ENCODE assay signal across 1 cellular context in the genomic region with DNA sequence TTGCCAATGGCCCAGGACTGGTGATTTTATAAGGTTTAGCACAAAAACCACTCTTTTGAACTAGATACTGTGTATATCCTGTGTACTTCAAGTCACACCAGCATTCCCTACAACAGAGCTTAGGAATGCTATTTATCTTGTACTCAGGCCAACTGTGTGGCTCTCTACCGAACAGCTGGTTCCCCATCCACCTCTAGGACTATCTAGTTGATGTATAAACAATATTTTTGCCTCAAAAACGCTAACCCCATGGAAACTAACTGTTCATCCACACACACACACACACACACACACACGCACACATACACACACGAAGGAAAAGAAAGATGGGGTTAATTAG.
TF ChIP-seq lines count a peak whose summit lies in the region.

No MANE protein-coding gene starts in this region.

TF ChIP-seq in IMR-90, 13 proteins besides CTCF, POLR2A, EP300 and RAD21:
- TF ChIP-seq RFX5 (IDR thresholded peaks at IDR 0.05; ENCODE audit: low read depth, low read length) (no peak), MAFK (IDR thresholded peaks at IDR 0.05; ENCODE audit: low read depth, low read length) (no peak), FOS (IDR thresholded peaks at IDR 0.05; ENCODE audit: low read depth, low read length) (no peak), RCOR1 (IDR thresholded peaks at IDR 0.05; ENCODE audit: insufficient replicate concordance, low read length) (no peak), MAZ (IDR thresholded peaks at IDR 0.05; ENCODE audit: borderline replicate concordance, low read depth, low read length) (no peak), BHLHE40 (IDR thresholded peaks at IDR 0.05; ENCODE audit: low read depth, low read length) (no peak), NFE2L2 (IDR thresholded peaks at IDR 0.05; ENCODE audit: low read depth, low read length) (no peak), SMC3 (IDR thresholded peaks at IDR 0.05; ENCODE audit: low read depth, low read length) (no peak), CHD1 (IDR thresholded peaks at IDR 0.05; ENCODE audit: low read depth, low read length) (no peak), MXI1 (IDR thresholded peaks at IDR 0.05; ENCODE audit: borderline replicate concordance, low read depth, low read length) (no peak), CEBPB (IDR thresholded peaks at IDR 0.05; ENCODE audit: low read depth, low read length) (no peak)
- TF ChIP-seq, protein P1, sequence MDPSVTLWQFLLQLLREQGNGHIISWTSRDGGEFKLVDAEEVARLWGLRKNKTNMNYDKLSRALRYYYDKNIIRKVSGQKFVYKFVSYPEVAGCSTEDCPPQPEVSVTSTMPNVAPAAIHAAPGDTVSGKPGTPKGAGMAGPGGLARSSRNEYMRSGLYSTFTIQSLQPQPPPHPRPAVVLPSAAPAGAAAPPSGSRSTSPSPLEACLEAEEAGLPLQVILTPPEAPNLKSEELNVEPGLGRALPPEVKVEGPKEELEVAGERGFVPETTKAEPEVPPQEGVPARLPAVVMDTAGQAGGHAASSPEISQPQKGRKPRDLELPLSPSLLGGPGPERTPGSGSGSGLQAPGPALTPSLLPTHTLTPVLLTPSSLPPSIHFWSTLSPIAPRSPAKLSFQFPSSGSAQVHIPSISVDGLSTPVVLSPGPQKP (IDR thresholded peaks at IDR 0.05; ENCODE audit: borderline replicate concordance, low read depth, low read length), result no peak
- TF ChIP-seq, protein P2, sequence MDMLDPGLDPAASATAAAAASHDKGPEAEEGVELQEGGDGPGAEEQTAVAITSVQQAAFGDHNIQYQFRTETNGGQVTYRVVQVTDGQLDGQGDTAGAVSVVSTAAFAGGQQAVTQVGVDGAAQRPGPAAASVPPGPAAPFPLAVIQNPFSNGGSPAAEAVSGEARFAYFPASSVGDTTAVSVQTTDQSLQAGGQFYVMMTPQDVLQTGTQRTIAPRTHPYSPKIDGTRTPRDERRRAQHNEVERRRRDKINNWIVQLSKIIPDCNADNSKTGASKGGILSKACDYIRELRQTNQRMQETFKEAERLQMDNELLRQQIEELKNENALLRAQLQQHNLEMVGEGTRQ (IDR thresholded peaks at IDR 0.05; ENCODE audit: low read depth, low read length), result no peak
TF ChIP-seq in IMR-90: peak in this region for 0.
